In genomic region chr6:157991067-157991432, GRCh38 we compare ENCODE assay signal across 19 cellular contexts. TPM values are rescaled to one million over a fixed set of nuclear protein-coding genes. Genes with fewer than 3 reads are reported as not detected.
DNase-seq lines count a peak whose midpoint lies in the region; ATAC-seq, FAIRE-seq and TF ChIP-seq lines count a peak whose summit lies in the region.
"Had no signal": no experiment of that assay in that cellular context is flagged by ENCODE, and none has a peak within 500 bp of the region (broad histone marks: within the 10 kb centered on the region; RNA-seq: fewer than 3 reads in every experiment).

No MANE protein-coding gene starts in this region.

- H3K79me1 ChIP-seq in IMR-90 (ENCODE audit: low read depth in 1 of 2, low read length in 2 of 2): peaks cover 20 to 75% of the 10 kb centered on the region in 2 experiments

- no peak overlapping the region for H4K8ac ChIP-seq in IMR-90 (ENCODE audit: low read depth in 2 of 2, low read length in 2 of 2)

- POLR2A ChIA-PET in IMR-90 (lab: Charles Lee; ENCODE audit: unreplicated experiment) (no interaction called here), GM12878 (lab: Charles Lee) (no interaction called here)

- H3K9me3 ChIP-seq in IMR-90 (ENCODE audit: control insufficient read depth, insufficient read depth, low read length): no peaks in the 10 kb centered on the region
- H3K9me3 ChIP-seq in GM12878 (replicated peaks; ENCODE audit: control insufficient read depth, insufficient read depth, low read length): no peaks in the 10 kb centered on the region
- H3K9me3 ChIP-seq in mammary epithelial cell (replicated peaks; ENCODE audit: insufficient read depth, low read length): no peaks in the 10 kb centered on the region
- H3K9me3 ChIP-seq: Peyer's patch had no signal

- peaks cover under 1 to 12% (median 2%) of the 10 kb centered on the region in 3 donors for H3K27me3 Mint-ChIP-seq in CD14-positive monocyte (ENCODE audit: low read depth in 3 of 3)
- H3K27me3 Mint-ChIP-seq: activated CD4-positive, alpha-beta T cell treated with anti-CD3 and anti-CD28 coated beads, Interleukin-2, amount 10 ng/mL, durations not matched to agents 7 days and 5 days had no signal

- TF ChIP-seq POLR2A in IMR-90 (IDR thresholded peaks at IDR 0.05; ENCODE audit: low read depth, low read length) (no peak), GM12878 (IDR thresholded peaks at IDR 0.05; ENCODE audit: low read depth, low read length) (no peak)

- no peak overlapping the region for H2AFZ ChIP-seq in IMR-90 (replicated peaks; ENCODE audit: low read length, poor library complexity)
- no peak overlapping the region for H2AFZ ChIP-seq in GM12878 (ENCODE audit: control insufficient read depth, low read depth, low read length)
- no peak overlapping the region for H2AFZ ChIP-seq in mammary epithelial cell (ENCODE audit: low read depth, low read length)
- H2AFZ ChIP-seq: GM23338 had no signal

- no peak overlapping the region for H3K4me2 ChIP-seq in IMR-90 (ENCODE audit: low read depth, low read length)
- 0 out of 2 replicates have a peak overlapping the region, but pooled peaks have one; percentile 42 for H3K4me2 ChIP-seq in GM12878 (ENCODE audit: control insufficient read depth, insufficient read depth)
- H3K4me2 ChIP-seq in mammary epithelial cell (ENCODE audit: insufficient read depth, low read depth, low read length): no peak overlapping the region
- H3K4me2 ChIP-seq: GM23338 had no signal

- peaks cover 3% of the 10 kb centered on the region for H3K79me2 ChIP-seq in GM12878 (ENCODE audit: control insufficient read depth, insufficient read depth, low read length)
- H3K79me2 ChIP-seq in mammary epithelial cell (ENCODE audit: insufficient read depth, low read length): peaks cover 93% of the 10 kb centered on the region

- WGBS in IMR-90 (ENCODE audit: extremely low coverage in 2 of 2, insufficient read length in 1 of 2), 2 experiments: no CpG with 5 or more reads among the region's 11 CpGs
- WGBS in GM12878 (ENCODE audit: insufficient coverage, insufficient replicate concordance, low lambda C conversion rate, missing lambda C conversion rate): 91% methylated on average over 11 of the region's 11 CpGs
- WGBS in mammary epithelial cell (ENCODE audit: low coverage, missing lambda C conversion rate): 87% methylated on average over 11 of the region's 11 CpGs

- no peaks in the 10 kb centered on the region for H3K36me3 Mint-ChIP-seq in CD14-positive monocyte

- DNase-seq in CD14-positive monocyte (ENCODE audit: low spot score): peak; percentile 27
- no peak for DNase-seq in IMR-90
- DNase-seq in GM12878 (ENCODE audit: low read depth, low spot score): no peak
- DNase-seq in pons (ENCODE audit: low spot score): peak; percentile 10
- DNase-seq in mammary epithelial cell: no peak
- DNase-seq in cerebellar cortex (ENCODE audit: low spot score): no peak
- DNase-seq in retina: no peak
- DNase-seq: endodermal cell, foreskin fibroblast, mesendoderm, NCI-H1417 treated with DMSO at 0.1 percent for 48 hours, occipital lobe, trophoblast cell had no signal

- peaks cover 34% of the 10 kb centered on the region for H3K9me1 ChIP-seq in IMR-90 (ENCODE audit: insufficient read depth, low read length)

- FAIRE-seq in GM12878 (lab: Jason Lieb, UNC): no peak
- FAIRE-seq: K562 had no signal

- H2AK9ac ChIP-seq in IMR-90 (replicated peaks; ENCODE audit: low read depth, low read length, poor library complexity): peak overlapping the region; percentile 25

- intact Hi-C loops in CD14-positive monocyte (cut with micrococcal nuclease): no loop called here
- intact Hi-C loops in IMR-90 (cut with micrococcal nuclease): no loop called here
- intact Hi-C loops in GM12878 (cut with micrococcal nuclease; ENCODE audit: unreplicated experiment): no loop called here
- intact Hi-C loops in mammary epithelial cell (cut with micrococcal nuclease): no loop called here

- no peak overlapping the region for H3K4me3 ChIP-seq in IMR-90 (ENCODE audit: insufficient read depth, low read depth, low read length)
- no peak overlapping the region for H3K4me3 ChIP-seq in GM12878
- H3K4me3 ChIP-seq in mammary epithelial cell (replicated peaks in 1 of 3; ENCODE audit: insufficient read depth in 1 of 3, low read depth in 2 of 3, low read length in 3 of 3): no peak overlapping the region
- H3K4me3 ChIP-seq: GM23338, K562, Peyer's patch had no signal

- CTCF ChIA-PET in IMR-90 (lab: Yijun Ruan, JAX) (no interaction called here), GM12878 (lab: Yijun Ruan, JAX) (no interaction called here), mammary epithelial cell (lab: Charles Lee; ENCODE audit: low non-redundant PET) (no interaction called here)

- H4K91ac ChIP-seq in IMR-90 (ENCODE audit: insufficient read depth, low read depth, low read length): no peak overlapping the region; the same call in 1 of the 2 replicates

- no peak overlapping the region for H3K4me3 Mint-ChIP-seq in CD14-positive monocyte
- H3K4me3 Mint-ChIP-seq: endodermal cell, GM23338 had no signal

- TF ChIP-seq CTCF in CD14-positive monocyte (IDR thresholded peaks at IDR 0.05): no peak
- no peak for TF ChIP-seq CTCF in IMR-90 (conservative IDR thresholded peaks at IDR 0.05; ENCODE audit: low read depth, low read length)
- no peak for TF ChIP-seq CTCF in GM12878 (IDR thresholded peaks at IDR 0.05 in 2 of 3, conservative IDR thresholded peaks at IDR 0.05 in 1 of 3; ENCODE audit: control insufficient read depth in 2 of 3, extremely low read depth in 1 of 3, insufficient read depth in 1 of 3, low read depth in 3 of 3, low read length in 3 of 3)
- no peak for TF ChIP-seq CTCF in mammary epithelial cell (conservative IDR thresholded peaks at IDR 0.05 in 1 of 2, IDR thresholded peaks at IDR 0.05 in 1 of 2; ENCODE audit: extremely low read depth in 1 of 2, insufficient read depth in 1 of 2, low read depth in 1 of 2, low read length in 2 of 2)

- no peak overlapping the region for H2BK120ac ChIP-seq in IMR-90 (ENCODE audit: low read depth, low read length)

- no peak for TF ChIP-seq EP300 in GM12878 (IDR thresholded peaks at IDR 0.05; ENCODE audit: borderline replicate concordance in 1 of 2, control insufficient read depth in 1 of 2, low read depth in 2 of 2, low read length in 2 of 2)

- no peak overlapping the region for H2BK5ac ChIP-seq in IMR-90 (ENCODE audit: low read depth, low read length, poor library complexity, severe bottlenecking)

- H3K18ac ChIP-seq in IMR-90 (ENCODE audit: low read depth, low read length): no peak overlapping the region

- no peak overlapping the region for H3K14ac ChIP-seq in IMR-90 (replicated peaks; ENCODE audit: low read depth, low read length)

- H3K36me3 ChIP-seq in IMR-90 (ENCODE audit: control insufficient read depth, insufficient read depth, low read length) (0 out of 2 replicates have a peak, but pooled peaks cover 4% of the 10 kb centered on the region), GM12878 (ENCODE audit: control insufficient read depth in 2 of 2, insufficient read depth in 2 of 2, low read length in 1 of 2) (no peaks in the 10 kb centered on the region), mammary epithelial cell (ENCODE audit: insufficient read depth, low read length) (no peaks in the 10 kb centered on the region)
- H3K36me3 ChIP-seq: Peyer's patch had no signal

- H3K4ac ChIP-seq in IMR-90 (ENCODE audit: low read depth, low read length): no peak overlapping the region

- 0 out of 3 replicates have a peak overlapping the region, but pooled peaks have one; percentile 26 for H2BK15ac ChIP-seq in IMR-90 (ENCODE audit: low read depth, low read length)

- no peak overlapping the region for H2BK20ac ChIP-seq in IMR-90 (ENCODE audit: low read depth, low read length)

- H3K27ac ChIP-seq in IMR-90 (ENCODE audit: insufficient read depth, low read length) (no peak overlapping the region), GM12878 (ENCODE audit: control insufficient read depth, insufficient read depth) (no peak overlapping the region), mammary epithelial cell (ENCODE audit: insufficient read depth, low read depth, low read length) (no peak overlapping the region)

- in situ Hi-C loops in IMR-90 (cut with MboI; ENCODE audit: low sequenced_read_pairs) (no loop called here), GM12878 (cut with MboI) (no loop called here), mammary epithelial cell (cut with MboI; ENCODE audit: low sequenced_read_pairs in 2 of 2) (no loop called here)

- TF ChIP-seq RAD21 in IMR-90 (IDR thresholded peaks at IDR 0.05; ENCODE audit: low read length): no peak
- no peak for TF ChIP-seq RAD21 in GM12878 (IDR thresholded peaks at IDR 0.05; ENCODE audit: insufficient read depth, low read depth, low read length)

- RAD21 ChIA-PET in GM12878 (lab: Charles Lee; ENCODE audit: unreplicated experiment): no interaction called here

- BruUV-seq in IMR-90 (replicated peaks; lab: Mats Ljungman, UMichigan): no TSS peak
- no TSS peak for BruUV-seq in GM12878 (replicated peaks; lab: Mats Ljungman, UMichigan)
- BruUV-seq in mammary epithelial cell (replicated peaks; lab: Mats Ljungman, UMichigan): no TSS peak

- H3K9me3 Mint-ChIP-seq in CD14-positive monocyte: peaks cover 0 to 1% (median 0%) of the 10 kb centered on the region in 7 donors
- H3K9me3 Mint-ChIP-seq: activated CD4-positive, alpha-beta T cell treated with anti-CD3 and anti-CD28 coated beads, Interleukin-2, amount 10 ng/mL, durations not matched to agents 7 days and 5 days; activated T-helper 2 cell treated with anti-CD3 and anti-CD28 coated beads, Interferon-gamma antibody, Interleukin-2, Interleukin-4, amounts not matched to agents 10 μg/mL and 5 μg/mL and 100 μg/mL, durations not matched to agents 14 hours and 24 hours and 36 hours; T-helper 1 cell treated with Interleukin-12 subunit alpha and Interleukin-12 subunit beta and Interleukin-4 antibody, amounts not matched to agents 30 μg/mL and 1 μg/mL, for 36 hours had no signal

- H3K27ac Mint-ChIP-seq in CD14-positive monocyte: no peak overlapping the region
- H3K27ac Mint-ChIP-seq: GM23338 had no signal

- H3K4me1 ChIP-seq in IMR-90 (ENCODE audit: control insufficient read depth, insufficient read depth, low read length) (peaks cover 34% of the 10 kb centered on the region), GM12878 (ENCODE audit: control insufficient read depth, insufficient read depth, low read length) (peaks cover 3% of the 10 kb centered on the region), mammary epithelial cell (ENCODE audit: insufficient read depth, low read length) (peaks cover 30% of the 10 kb centered on the region)

- SMC1A ChIA-PET in GM12878 (lab: Charles Lee; ENCODE audit: uncharacterized antibody, unreplicated experiment): no interaction called here

- no peak for ATAC-seq in IMR-90 (ENCODE audit: low read depth)
- ATAC-seq in GM12878: no peak

- H3K27me3 ChIP-seq in IMR-90 (ENCODE audit: control insufficient read depth, insufficient read depth, low read length) (no peaks in the 10 kb centered on the region), GM12878 (replicated peaks in 1 of 2; ENCODE audit: control insufficient read depth in 2 of 2, insufficient read depth in 2 of 2, low read length in 1 of 2) (no peaks in the 10 kb centered on the region), mammary epithelial cell (ENCODE audit: insufficient read depth, low read length) (no peaks in the 10 kb centered on the region)
- H3K27me3 ChIP-seq: Peyer's patch had no signal

- dilution Hi-C loops in IMR-90 (cut with HindIII; ENCODE audit: low sequenced_read_pairs, unreplicated experiment): no loop called here
- dilution Hi-C loops in mammary epithelial cell (cut with HindIII; ENCODE audit: low sequenced_read_pairs): no loop called here

- peaks cover 8% of the 10 kb centered on the region for H3K4me1 Mint-ChIP-seq in CD14-positive monocyte

- H3K23ac ChIP-seq in IMR-90 (ENCODE audit: low read depth, low read length): no peak overlapping the region

- H3K9ac ChIP-seq in IMR-90 (ENCODE audit: low read depth, low read length): no peak overlapping the region
- no peak overlapping the region for H3K9ac ChIP-seq in GM12878 (ENCODE audit: control insufficient read depth, insufficient read depth, low read length)
- no peak overlapping the region for H3K9ac ChIP-seq in mammary epithelial cell (ENCODE audit: insufficient read depth, low read length)

- 0 out of 2 replicates have a peak overlapping the region, but pooled peaks have one; percentile 30 for H4K5ac ChIP-seq in IMR-90 (ENCODE audit: low read depth, low read length)

- peak overlapping the region; percentile 21; the same call in 1 of the 2 replicates for H2AK5ac ChIP-seq in IMR-90 (ENCODE audit: low read depth, low read length)

- H3K56ac ChIP-seq in IMR-90 (ENCODE audit: extremely low read depth, insufficient read depth, low read length): no peak overlapping the region

- peaks cover 65% of the 10 kb centered on the region for H4K20me1 ChIP-seq in IMR-90 (ENCODE audit: insufficient read depth, low read length)
- H4K20me1 ChIP-seq in GM12878 (ENCODE audit: control insufficient read depth, insufficient read depth): no peaks in the 10 kb centered on the region
- no peaks in the 10 kb centered on the region for H4K20me1 ChIP-seq in mammary epithelial cell (ENCODE audit: insufficient read depth, low read length)

RNA-seq across cellular contexts. Expression of gene SYNJ2, which starts 9.4 kb away (rescaled TPM):
- 1 to 10 TPM in 1 of 2 donors, under 1 TPM in 1; 0.82 to 1.6 TPM for polyA plus RNA-seq in CD14-positive monocyte
- total RNA-seq in IMR-90 (2012; rRNA removed): 43.3 and 45.2 TPM in 2 replicates
- 40.8 and 45.6 TPM in 2 replicates for polyA plus RNA-seq in IMR-90 (2012; rRNA removed)
- 21.2 and 29.0 TPM in 2 replicates for polyA plus RNA-seq in IMR-90 (2012; cell fraction: cytosol; rRNA removed)
- 45.7 and 64.6 TPM in 2 replicates for polyA plus RNA-seq in IMR-90 (2012; cell fraction: nucleus; rRNA removed; ENCODE audit: low replicate concordance)
- total RNA-seq in GM12878 (2013; cell fraction: nucleolus; rRNA removed): 3.6 and 4.1 TPM in 2 replicates
- total RNA-seq in GM12878 (2014; rRNA removed): 0.60 and 1.4 TPM in 2 replicates
- total RNA-seq in GM12878 (2014; rRNA removed; fragmentation: Illumina TruSeq; extraction: Trizol): 0.41 and 0.54 TPM in 2 replicates
- total RNA-seq in GM12878 (2021): 0.51 and 0.87 TPM in 2 replicates
- polyA plus RNA-seq in GM12878 (2011; ENCODE audit: low read depth): 1.00 TPM
- polyA plus RNA-seq in GM12878 (2011; rRNA removed): 1.3 and 1.8 TPM in 2 replicates
- 2.1 and 2.5 TPM in 2 replicates for polyA plus RNA-seq in GM12878 (2011; cell fraction: cytosol; rRNA removed)
- polyA plus RNA-seq in GM12878 (2011; cell fraction: nucleus; rRNA removed): 2.2 and 2.8 TPM in 2 replicates
- polyA plus RNA-seq in GM12878 (2012): 0.91 and 1.1 TPM in 2 replicates
- 0.66 and 0.95 TPM in 2 replicates for polyA plus RNA-seq in GM12878 (2014; fragmentation: Illumina TruSeq; extraction: Trizol)
- polyA plus RNA-seq in GM12878 (2014; fragmentation: Nextera tagmentation; extraction: Ambion mirVana): under 1 TPM; 0.11 to 0.60 TPM
- polyA plus RNA-seq in GM12878 (2014; rRNA removed): 0.32 and 0.79 TPM in 2 replicates
- polyA plus RNA-seq in GM12878 (2016; fragmentation: Nextera tagmentation; extraction: Ambion mirVana): under 1 TPM; 0.43 to 0.53 TPM
- polyA minus RNA-seq in GM12878 (2011; rRNA and poly(A)+ RNA removed): 2.6 and 2.9 TPM in 2 replicates
- 1.0 and 1.5 TPM in 2 replicates for polyA minus RNA-seq in GM12878 (2011; cell fraction: cytosol; rRNA and poly(A)+ RNA removed)
- polyA minus RNA-seq in GM12878 (2011; cell fraction: nucleus; rRNA and poly(A)+ RNA removed): 1.3 and 3.4 TPM in 2 replicates
- 10 to 100 TPM; 16.0 to 26.6 TPM for total RNA-seq in mammary epithelial cell
- 17.0 TPM for polyA plus RNA-seq in mammary epithelial cell
- 66.3 TPM for polyA minus RNA-seq in mammary epithelial cell

Comparison
In these comparisons a context has a peak if more than half of its experiments do, and no peak if none do; other contexts are left out.
1. DNase-seq: peak in CD14-positive monocyte (single experiment) and pons (single experiment); none in IMR-90 (single experiment), GM12878 (single experiment), mammary epithelial cell (single experiment), cerebellar cortex (single experiment) and retina (single experiment).